In the genomic region with DNA sequence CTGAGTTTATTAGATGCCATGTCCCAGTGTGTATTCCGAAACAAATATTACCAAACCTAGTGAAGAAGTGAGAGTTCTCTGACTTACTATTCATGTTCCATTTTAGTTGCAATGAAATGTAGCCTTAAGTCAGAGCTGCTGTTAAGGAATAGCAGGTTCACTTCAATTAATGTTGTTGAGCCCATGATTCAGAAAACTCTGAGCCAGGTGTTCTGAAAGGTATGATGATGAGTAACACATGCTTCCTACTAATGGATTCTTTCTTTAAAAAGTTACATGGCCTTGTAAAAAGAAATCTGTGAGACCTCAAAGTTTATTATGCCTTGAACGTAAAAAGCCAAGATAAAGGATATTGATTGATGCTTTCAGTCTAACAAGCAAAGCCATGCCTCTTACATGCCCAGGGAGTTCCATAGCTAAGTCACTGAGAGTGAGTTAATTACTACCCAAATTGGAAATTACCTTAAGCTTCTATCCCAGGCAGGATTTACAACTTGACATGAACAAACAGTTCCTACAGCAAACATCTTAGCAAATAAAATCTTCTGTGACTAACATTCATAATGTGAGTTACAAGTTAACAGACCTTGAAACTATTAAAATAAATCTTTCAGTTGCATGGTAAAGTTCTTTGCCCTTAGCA, we compare ENCODE assay signal across 17 cellular contexts.
DNase-seq lines count a peak whose midpoint lies in the region; ATAC-seq and TF ChIP-seq lines count a peak whose summit lies in the region.
"Had no signal": no experiment of that assay in that cellular context is flagged by ENCODE, and none has a peak within 500 bp of the region (broad histone marks: within the 10 kb centered on the region; RNA-seq: fewer than 3 reads in every experiment).

No MANE protein-coding gene starts in this region.

- intact Hi-C loops in mammary epithelial cell (cut with micrococcal nuclease): no loop called here
- intact Hi-C loops in MCF 10A (cut with micrococcal nuclease): no loop called here

- H3K4me3 ChIP-seq in mammary epithelial cell (replicated peaks in 1 of 3; ENCODE audit: insufficient read depth in 1 of 3, low read depth in 2 of 3, low read length in 3 of 3) (no peak overlapping the region), RWPE2 (ENCODE audit: severe bottlenecking) (no peak overlapping the region), smooth muscle cell (no peak overlapping the region)
- H3K4me3 ChIP-seq: left ventricle myocardium inferior had no signal

- ATAC-seq in RWPE2 (ENCODE audit: low read depth): peak; percentile 58; the same call in 2 of the 3 replicates

- H3K27me3 ChIP-seq in mammary epithelial cell (ENCODE audit: insufficient read depth, low read length) (no peaks in the 10 kb centered on the region), RWPE2 (ENCODE audit: insufficient read depth, poor library complexity, severe bottlenecking) (no peaks in the 10 kb centered on the region), smooth muscle cell (ENCODE audit: low read depth) (no peaks in the 10 kb centered on the region)

- no peaks in the 10 kb centered on the region for H3F3A ChIP-seq in smooth muscle cell (ENCODE audit: low read depth)

- no peaks in the 10 kb centered on the region for H3K36me3 Mint-ChIP-seq in MCF 10A (ENCODE audit: insufficient read depth, unreplicated experiment)

- DNase-seq in mammary epithelial cell: peak; percentile 62
- no peak for DNase-seq in MCF 10A (ENCODE audit: unreplicated experiment)
- no peak for DNase-seq in RWPE2 (ENCODE audit: low spot score)
- DNase-seq in kidney glomerular epithelial cell (lab: John Stamatoyannopoulos, UW): peak; percentile 79
- DNase-seq in smooth muscle cell (lab: John Stamatoyannopoulos, UW; ENCODE audit: unreplicated experiment): no peak
- DNase-seq in activated CD4-positive, CD25-positive, alpha-beta regulatory T cell (lab: John Stamatoyannopoulos, UW): no peak
- no peak for DNase-seq in activated CD4-positive, alpha-beta T cell treated with anti-CD3 and anti-CD28 coated beads, Interleukin-2, amount 50 U/mL, for 48 hours
- DNase-seq in HUDEP-2 (lab: John Stamatoyannopoulos, UW; ENCODE audit: unreplicated experiment in 76 of 76): no peak
- DNase-seq: activated CD4-positive, alpha-beta T cell treated with anti-CD3 and anti-CD28 coated beads, Interleukin-2, amount 50 U/mL, for 1 hour; activated naive CD4-positive, alpha-beta T cell; CD8-positive, alpha-beta memory T cell; DND-41; foreskin fibroblast; KG1; left ventricle myocardium inferior; NCI-H2227 treated with DMSO at 0.1 percent for 48 hours; RPMI8226 had no signal

- TF ChIP-seq CTCF in mammary epithelial cell (conservative IDR thresholded peaks at IDR 0.05 in 1 of 2, IDR thresholded peaks at IDR 0.05 in 1 of 2; ENCODE audit: extremely low read depth in 1 of 2, insufficient read depth in 1 of 2, low read depth in 1 of 2, low read length in 2 of 2) (no peak), MCF 10A (IDR thresholded peaks at IDR 0.05; ENCODE audit: unreplicated experiment) (no peak), RWPE2 (IDR thresholded peaks at IDR 0.05; ENCODE audit: poor library complexity, severe bottlenecking) (no peak), smooth muscle cell (IDR thresholded peaks at IDR 0.05; ENCODE audit: borderline replicate concordance, insufficient read depth, poor library complexity, severe bottlenecking) (no peak)

- BruUV-seq in mammary epithelial cell (replicated peaks; lab: Mats Ljungman, UMichigan) (no TSS peak), MCF 10A (replicated peaks; lab: Mats Ljungman, UMichigan) (no TSS peak)

- no peaks in the 10 kb centered on the region for H3K27me3 Mint-ChIP-seq in MCF 10A (ENCODE audit: insufficient read depth, unreplicated experiment)
- H3K27me3 Mint-ChIP-seq: CD8-positive, alpha-beta memory T cell had no signal

- CTCF ChIA-PET in mammary epithelial cell (lab: Charles Lee; ENCODE audit: low non-redundant PET) (no interaction called here), MCF 10A (lab: Yijun Ruan, JAX) (no interaction called here)

- no peaks in the 10 kb centered on the region for H3K36me3 ChIP-seq in mammary epithelial cell (ENCODE audit: insufficient read depth, low read length)
- H3K36me3 ChIP-seq in RWPE2 (ENCODE audit: low read depth): no peaks in the 10 kb centered on the region
- H3K36me3 ChIP-seq in smooth muscle cell (ENCODE audit: low read depth): no peaks in the 10 kb centered on the region
- H3K36me3 ChIP-seq: left ventricle myocardium inferior had no signal

- H2AFZ ChIP-seq in mammary epithelial cell (ENCODE audit: low read depth, low read length): no peak overlapping the region
- no peak overlapping the region for H2AFZ ChIP-seq in smooth muscle cell (ENCODE audit: low read depth)

- 85% methylated on average over 2 of the region's 2 CpGs for WGBS in mammary epithelial cell (ENCODE audit: low coverage, missing lambda C conversion rate)
- 62% methylated on average over 2 of the region's 2 CpGs for WGBS in smooth muscle cell (ENCODE audit: low lambda C conversion rate)

- H3K4me1 ChIP-seq in mammary epithelial cell (ENCODE audit: insufficient read depth, low read length): peaks cover 5% of the 10 kb centered on the region
- H3K4me1 ChIP-seq in RWPE2 (ENCODE audit: insufficient read depth, poor library complexity, severe bottlenecking): no peaks in the 10 kb centered on the region
- no peaks in the 10 kb centered on the region for H3K4me1 ChIP-seq in smooth muscle cell (ENCODE audit: low read depth)
- H3K4me1 ChIP-seq: left ventricle myocardium inferior had no signal

- H3K4me2 ChIP-seq in mammary epithelial cell (ENCODE audit: insufficient read depth, low read depth, low read length) (no peak overlapping the region), smooth muscle cell (no peak overlapping the region)

- in situ Hi-C loops in mammary epithelial cell (cut with MboI; ENCODE audit: low sequenced_read_pairs in 2 of 2): no loop called here

- dilution Hi-C loops in mammary epithelial cell (cut with HindIII; ENCODE audit: low sequenced_read_pairs): no loop called here

- H4K20me1 ChIP-seq in mammary epithelial cell (ENCODE audit: insufficient read depth, low read length): no peaks in the 10 kb centered on the region
- H4K20me1 ChIP-seq in smooth muscle cell (ENCODE audit: low read depth): no peaks in the 10 kb centered on the region

- H3K9ac ChIP-seq in mammary epithelial cell (ENCODE audit: insufficient read depth, low read length): no peak overlapping the region
- no peak overlapping the region for H3K9ac ChIP-seq in smooth muscle cell (ENCODE audit: low read depth)

- H3K79me2 ChIP-seq in mammary epithelial cell (ENCODE audit: insufficient read depth, low read length) (no peaks in the 10 kb centered on the region), smooth muscle cell (ENCODE audit: low read depth) (no peaks in the 10 kb centered on the region)

- H3K27ac ChIP-seq in mammary epithelial cell (ENCODE audit: insufficient read depth, low read depth, low read length): no peak overlapping the region
- H3K27ac ChIP-seq in RWPE2 (ENCODE audit: poor library complexity, severe bottlenecking): no peak overlapping the region
- H3K27ac ChIP-seq in smooth muscle cell (ENCODE audit: low read depth): peak overlapping the region; percentile 68
- H3K27ac ChIP-seq: left ventricle myocardium inferior had no signal

- H3K4me3 Mint-ChIP-seq in MCF 10A (ENCODE audit: unreplicated experiment): no peak overlapping the region
- H3K4me3 Mint-ChIP-seq: CD8-positive, alpha-beta memory T cell had no signal

- H3K4me1 Mint-ChIP-seq in MCF 10A (ENCODE audit: insufficient read depth, unreplicated experiment): peaks cover 12% of the 10 kb centered on the region

- POLR2A ChIA-PET in MCF 10A (lab: Yijun Ruan, JAX): no interaction called here

- no peak overlapping the region for H3K27ac Mint-ChIP-seq in MCF 10A (ENCODE audit: low read depth, unreplicated experiment)

- H3K9me3 Mint-ChIP-seq in MCF 10A (ENCODE audit: unreplicated experiment): no peaks in the 10 kb centered on the region

- H3K9me3 ChIP-seq in mammary epithelial cell (replicated peaks; ENCODE audit: insufficient read depth, low read length) (no peaks in the 10 kb centered on the region), RWPE2 (ENCODE audit: severe bottlenecking) (no peaks in the 10 kb centered on the region), smooth muscle cell (replicated peaks; ENCODE audit: low read depth) (no peaks in the 10 kb centered on the region)
- H3K9me3 ChIP-seq: left ventricle myocardium inferior had no signal

Comparison
In these comparisons a context has a peak if more than half of its experiments do, and no peak if none do; other contexts are left out.
1. DNase-seq: peak in mammary epithelial cell (single experiment) and kidney glomerular epithelial cell (single experiment); none in MCF 10A (single experiment), RWPE2 (single experiment), smooth muscle cell (single experiment), activated CD4-positive, CD25-positive, alpha-beta regulatory T cell (0 of 4), activated CD4-positive, alpha-beta T cell treated with anti-CD3 and anti-CD28 coated beads, Interleukin-2, amount 50 U/mL, for 48 hours (0 of 2) and HUDEP-2 (0 of 76).